ENCODE assay signal across 2 cellular contexts in the genomic region with DNA sequence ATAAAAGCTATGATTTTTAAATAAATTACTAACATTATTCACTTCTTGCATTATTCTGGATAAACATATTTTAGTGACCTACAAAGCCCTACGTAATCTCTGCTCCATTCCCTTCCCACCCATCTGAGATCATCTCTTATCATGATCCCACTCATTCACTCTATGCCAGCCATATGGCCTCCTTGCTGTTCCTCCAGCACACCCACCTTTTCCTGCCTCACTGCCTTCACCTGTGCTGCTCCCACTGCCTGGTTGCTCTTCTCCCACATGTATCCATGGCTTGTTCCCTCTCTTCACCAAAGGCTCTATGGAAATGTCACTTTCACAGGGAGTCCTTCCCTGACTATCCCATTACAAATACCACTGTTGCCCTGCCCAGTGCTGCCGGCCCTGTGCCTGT.
A peak's percentile ranks its signal among the peaks of the same experiment; 100 is the strongest.
TF ChIP-seq lines count a peak whose summit lies in the region.

No MANE protein-coding gene starts in this region.

TF ChIP-seq in HEK293, 187 proteins besides CTCF, POLR2A, EP300 and RAD21:
- TF ChIP-seq ZNF621 (tag by site-specific recombination; IDR thresholded peaks at IDR 0.05) (no peak), ZNF521 (tag by site-specific recombination; IDR thresholded peaks at IDR 0.05) (no peak), ZNF335 (tag by site-specific recombination; conservative IDR thresholded peaks at IDR 0.05) (no peak), YY2 (tag by site-specific recombination; IDR thresholded peaks at IDR 0.05) (no peak), ZNF391 (tag by site-specific recombination; IDR thresholded peaks at IDR 0.05; ENCODE audit: borderline replicate concordance, low read depth) (no peak), EGR2 (tag by site-specific recombination; IDR thresholded peaks at IDR 0.05; ENCODE audit: low read depth) (peak; percentile 97), ZNF48 (tag by site-specific recombination; IDR thresholded peaks at IDR 0.05) (no peak), ZFHX2 (tag by site-specific recombination; conservative IDR thresholded peaks at IDR 0.05) (peak; percentile 96), SCRT2 (tag by site-specific recombination; IDR thresholded peaks at IDR 0.05) (no peak), GLIS1 (tag by site-specific recombination; IDR thresholded peaks at IDR 0.05) (no peak), ZNF571 (tag by site-specific recombination; IDR thresholded peaks at IDR 0.05) (no peak), HOXC10 (CRISPR knock-in tag; IDR thresholded peaks at IDR 0.05) (no peak)

TF ChIP-seq in H1, 55 proteins besides CTCF, POLR2A, EP300 and RAD21:
- TF ChIP-seq FOSL1 (IDR thresholded peaks at IDR 0.05; ENCODE audit: insufficient read depth, low read depth, low read length), result no peak
- TF ChIP-seq KDM5A (IDR thresholded peaks at IDR 0.05; ENCODE audit: low read length), result no peak
- TF ChIP-seq RFX5 (IDR thresholded peaks at IDR 0.05; ENCODE audit: borderline replicate concordance, low read depth, low read length), result no peak
- TF ChIP-seq CHD2 (IDR thresholded peaks at IDR 0.05; ENCODE audit: low read length), result no peak
- TF ChIP-seq ATF2 (IDR thresholded peaks at IDR 0.05; ENCODE audit: low read length), result no peak
- no peak for TF ChIP-seq BCL11A (IDR thresholded peaks at IDR 0.05; ENCODE audit: low read depth in 2 of 2, low read length in 2 of 2)
- TF ChIP-seq SP4 (IDR thresholded peaks at IDR 0.05; ENCODE audit: low read length), result no peak
- no peak for TF ChIP-seq SRF (IDR thresholded peaks at IDR 0.05; ENCODE audit: low read depth, low read length)
- no peak for TF ChIP-seq SIX5 (IDR thresholded peaks at IDR 0.05; ENCODE audit: low read depth, low read length)
- TF ChIP-seq KDM4A (IDR thresholded peaks at IDR 0.05; ENCODE audit: low read depth, low read length, severe bottlenecking), result no peak
- TF ChIP-seq, protein P1, sequence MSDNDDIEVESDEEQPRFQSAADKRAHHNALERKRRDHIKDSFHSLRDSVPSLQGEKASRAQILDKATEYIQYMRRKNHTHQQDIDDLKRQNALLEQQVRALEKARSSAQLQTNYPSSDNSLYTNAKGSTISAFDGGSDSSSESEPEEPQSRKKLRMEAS (IDR thresholded peaks at IDR 0.05), result no peak
- no peak for TF ChIP-seq CHD1 (IDR thresholded peaks at IDR 0.05; ENCODE audit: low read depth, low read length)
- TF ChIP-seq, protein P2, sequence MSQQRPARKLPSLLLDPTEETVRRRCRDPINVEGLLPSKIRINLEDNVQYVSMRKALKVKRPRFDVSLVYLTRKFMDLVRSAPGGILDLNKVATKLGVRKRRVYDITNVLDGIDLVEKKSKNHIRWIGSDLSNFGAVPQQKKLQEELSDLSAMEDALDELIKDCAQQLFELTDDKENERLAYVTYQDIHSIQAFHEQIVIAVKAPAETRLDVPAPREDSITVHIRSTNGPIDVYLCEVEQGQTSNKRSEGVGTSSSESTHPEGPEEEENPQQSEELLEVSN (IDR thresholded peaks at IDR 0.05), result no peak
- no peak for TF ChIP-seq TAF1 (IDR thresholded peaks at IDR 0.05; ENCODE audit: low read depth, low read length)
- no peak for TF ChIP-seq TCF12 (IDR thresholded peaks at IDR 0.05; ENCODE audit: low read depth, low read length)
